In the genomic region with DNA sequence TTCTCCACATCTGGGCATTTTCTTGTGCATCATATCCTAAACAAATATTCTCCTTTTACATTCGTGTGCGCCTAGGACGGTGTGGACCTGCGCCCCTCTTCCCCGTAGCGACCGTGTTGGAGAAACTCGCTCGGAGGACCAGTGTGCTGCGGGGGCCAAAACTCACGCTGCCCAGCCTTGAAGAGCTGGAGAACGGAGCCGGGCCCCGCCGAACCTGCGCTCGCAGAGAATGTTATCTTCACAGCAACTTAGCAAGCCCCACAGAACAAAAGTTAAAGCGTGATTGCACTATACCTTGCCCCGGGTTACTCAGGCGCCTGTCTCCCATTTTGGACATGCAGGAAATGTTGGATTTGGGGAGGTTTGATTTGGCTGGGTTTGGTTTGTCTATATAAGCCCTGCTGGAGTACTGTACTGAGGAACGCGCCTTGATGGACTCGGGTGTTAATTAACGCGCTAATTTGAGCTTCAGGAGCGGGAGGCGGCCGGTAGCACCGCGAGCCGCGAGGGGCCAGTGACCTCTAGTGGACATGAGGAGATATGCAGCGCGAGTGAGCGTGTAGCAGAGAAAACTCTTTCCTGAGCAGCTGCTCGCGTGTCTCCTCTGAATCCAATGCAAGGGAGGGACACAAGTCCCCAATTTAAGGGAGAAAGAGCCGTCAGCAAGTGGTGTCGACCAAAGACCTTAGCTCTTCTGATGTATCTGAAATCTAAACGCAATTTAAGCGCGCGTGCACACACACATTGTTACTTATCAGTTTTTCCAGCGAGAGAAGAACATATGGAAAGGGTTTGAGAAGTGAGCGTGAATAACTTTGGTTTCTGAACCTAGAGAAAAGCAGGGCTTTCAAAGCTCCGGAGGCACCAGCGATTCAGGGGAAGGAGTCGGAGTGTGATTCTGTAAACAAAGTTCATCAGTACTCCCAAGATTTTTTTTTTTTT, we compare ENCODE assay signal across 8 cellular contexts.
A peak's percentile ranks its signal among the peaks of the same experiment; 100 is the strongest.
DNase-seq lines count a peak whose midpoint lies in the region; ATAC-seq lines count a peak whose summit lies in the region.

No MANE protein-coding gene starts in this region.

- H2AK5ac ChIP-seq in trophoblast cell (ENCODE audit: low read length) = no peak overlapping the region

- no peak overlapping the region for H2AFZ ChIP-seq in trophoblast cell (ENCODE audit: insufficient read depth, low read length, poor library complexity)

- H3K23ac ChIP-seq in trophoblast cell (ENCODE audit: low read length) = no peak overlapping the region

- H3K27me3 ChIP-seq in HUES6 (ENCODE audit: control insufficient read depth, insufficient read depth, low read length) = peaks cover 100% of the 10 kb centered on the region
- H3K27me3 ChIP-seq in trophoblast cell (ENCODE audit: insufficient read depth, low read length) = peaks cover 87% of the 10 kb centered on the region

- H2BK5ac ChIP-seq in trophoblast cell (ENCODE audit: low read depth, low read length, poor library complexity) = no peak overlapping the region

- H3K79me2 ChIP-seq in trophoblast cell (ENCODE audit: control insufficient read depth, insufficient read depth, low read length, poor library complexity) = no peaks in the 10 kb centered on the region

- H3K18ac ChIP-seq in trophoblast cell (ENCODE audit: low read length) = no peak overlapping the region

- peaks cover 56% of the 10 kb centered on the region for H3K4me1 ChIP-seq in HUES6 (ENCODE audit: control insufficient read depth, insufficient read depth, low read length)
- no peaks in the 10 kb centered on the region for H3K4me1 ChIP-seq in trophoblast cell (ENCODE audit: control insufficient read depth in 1 of 2, insufficient read depth in 2 of 2, low read length in 2 of 2)

- peak overlapping the region; percentile 67 for H3K4me2 ChIP-seq in trophoblast cell (ENCODE audit: low read length)

- no peak overlapping the region for H3K4ac ChIP-seq in trophoblast cell (ENCODE audit: low read depth, low read length)

- H3K14ac ChIP-seq in trophoblast cell (ENCODE audit: low read length) = no peak overlapping the region

- DNase-seq in ELF-1 (ENCODE audit: low read depth, low spot score) (peak; percentile 88), SK-MEL-5 (ENCODE audit: low read depth, low spot score) (peak; percentile 69), glomerular visceral epithelial cell (ENCODE audit: extremely low spot score) (peak; percentile 62), trophoblast cell (peak; percentile 8 to 72), ureter (ENCODE audit: low spot score) (peak; percentile 72)
- peak; percentile 60 for DNase-seq in activated naive CD4-positive, alpha-beta T cell treated with anti-CD3 and anti-CD28 coated beads, Interleukin-2, amount 50 U/mL, for 16 hours

- no peak overlapping the region for H2BK120ac ChIP-seq in trophoblast cell (ENCODE audit: insufficient read depth, low read length, poor library complexity)

- H3K4me3 ChIP-seq in HUES6 (ENCODE audit: low read depth, low read length) (peak overlapping the region; percentile 46), trophoblast cell (ENCODE audit: low read depth, low read length) (no peak overlapping the region)

- no peaks in the 10 kb centered on the region for H3K79me1 ChIP-seq in trophoblast cell (ENCODE audit: low read length)

- in situ Hi-C loops in SK-MEL-5 (cut with HindIII; ENCODE audit: low pct_unique_long_range_greater_than_20kb, low sequenced_read_pairs) = loop anchor here (10.0 to 25.0 kb wide), 2 partner anchors 404 to 906 kb away; no protein-coding TSS in a partner anchor

- no peak overlapping the region for H4K12ac ChIP-seq in trophoblast cell (ENCODE audit: low read depth, low read length)

- no peaks in the 10 kb centered on the region for H3K9me3 ChIP-seq in HUES6 (ENCODE audit: control insufficient read depth, insufficient read depth, low read depth, low read length)
- H3K9me3 ChIP-seq in trophoblast cell (ENCODE audit: insufficient read depth, low read depth, low read length) = peaks cover 2% of the 10 kb centered on the region

- no CpG with 5 or more reads among the region's 48 CpGs for WGBS in trophoblast cell (ENCODE audit: extremely low coverage, insufficient coverage, insufficient read length)

- peak; percentile 91 for ATAC-seq in GM21529 (IDR thresholded peaks at IDR 0.05; ENCODE audit: unreplicated experiment)

- H3K9ac ChIP-seq in HUES6 (ENCODE audit: low read length) = no peak overlapping the region
- H3K9ac ChIP-seq in trophoblast cell (ENCODE audit: low read length) = no peak overlapping the region

- no peaks in the 10 kb centered on the region for H3K36me3 ChIP-seq in HUES6 (ENCODE audit: control insufficient read depth, insufficient read depth, low read length)
- no peaks in the 10 kb centered on the region for H3K36me3 ChIP-seq in trophoblast cell (ENCODE audit: control insufficient read depth in 1 of 2, insufficient read depth in 2 of 2, low read length in 2 of 2)

- no peak overlapping the region for H3K27ac ChIP-seq in HUES6 (ENCODE audit: low read depth, low read length)
- H3K27ac ChIP-seq in trophoblast cell (ENCODE audit: low read depth, low read length) = no peak overlapping the region

- no peak overlapping the region for H4K91ac ChIP-seq in trophoblast cell (ENCODE audit: low read depth, low read length)

- H2BK12ac ChIP-seq in trophoblast cell (ENCODE audit: low read length) = no peak overlapping the region

- no peak overlapping the region for H4K8ac ChIP-seq in trophoblast cell (ENCODE audit: low read depth, low read length)
